Comparison of ENCODE assay signal across 34 cellular contexts in the genomic region with DNA sequence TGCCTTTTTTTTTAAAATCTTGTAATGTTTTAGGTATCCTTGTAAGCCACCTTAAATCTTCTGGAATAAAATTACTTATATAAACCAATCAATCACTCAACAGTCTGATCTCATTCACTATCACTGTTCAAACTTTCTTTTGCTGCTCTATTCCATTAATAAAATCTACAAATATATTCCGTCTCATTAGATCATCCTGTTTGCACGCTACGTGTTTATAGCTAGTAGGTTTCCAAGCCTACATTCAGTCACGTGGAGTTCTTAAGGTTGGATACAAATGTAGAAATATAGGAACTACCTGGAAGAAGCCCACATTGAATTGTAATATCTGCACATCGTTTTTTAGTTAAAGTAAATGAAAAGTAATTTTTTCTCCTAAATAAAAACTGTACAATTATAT.
"Had no signal": no experiment of that assay in that cellular context is flagged by ENCODE, and none has a peak within 500 bp of the region (broad histone marks: within the 10 kb centered on the region; RNA-seq: fewer than 3 reads in every experiment).

No MANE protein-coding gene starts in this region.

- H3K4me3 ChIP-seq: adrenal gland, ascending aorta, breast epithelium, cardiac muscle cell had no signal

- ATAC-seq: activated naive CD4-positive, alpha-beta T cell treated with anti-CD3 and anti-CD28 coated beads, Interleukin-2, amount 50 U/mL, for 72 hours; activated naive CD8-positive, alpha-beta T cell treated with anti-CD3 and anti-CD28 coated beads, Interleukin-2, amount 50 U/mL, for 24 hours; activated T-cell treated with anti-CD3 and anti-CD28 coated beads, Interleukin-2, amount 50 U/mL, for 4 hours; activated T-cell treated with anti-CD3 and anti-CD28 coated beads, Interleukin-2, amount 50 U/mL, for 72 hours; activated T-helper 17 cell treated with anti-CD3 and anti-CD28 coated beads, Interleukin-2, amount 50 U/mL, for 72 hours had no signal

- H3K36me3 ChIP-seq: adrenal gland, ascending aorta, brain microvascular endothelial cell, breast epithelium, cardiac muscle cell had no signal

- H3K4me1 ChIP-seq: adrenal gland, ascending aorta, breast epithelium had no signal

- H3K9me3 ChIP-seq: adrenal gland, ascending aorta, breast epithelium had no signal

- DNase-seq: activated effector memory CD4-positive, alpha-beta T cell treated with anti-CD3 and anti-CD28 coated beads, Interleukin-2, amount 50 U/mL, for 16 hours; activated effector memory CD4-positive, alpha-beta T cell treated with Interleukin-2 at 50 U/mL for 16 hours; activated gamma-delta T cell; activated gamma-delta T cell treated with Interleukin-2 at 50 U/mL for 16 hours; activated naive CD4-positive, alpha-beta T cell; activated naive CD4-positive, alpha-beta T cell treated with anti-CD3 and anti-CD28 coated beads for 36 hours; activated naive CD4-positive, alpha-beta T cell treated with anti-CD3 and anti-CD28 coated beads, Interleukin-2, amount 10 ng/mL, durations not matched to agents 7 days and 5 days; activated naive CD4-positive, alpha-beta T cell treated with anti-CD3 and anti-CD28 coated beads, Interleukin-2, amount 50 U/mL, for 16 hours; activated naive CD4-positive, alpha-beta T cell treated with Interleukin-2 at 50 U/mL for 16 hours; activated naive CD8-positive, alpha-beta T cell treated with anti-CD3 and anti-CD28 coated beads for 36 hours; activated naive CD8-positive, alpha-beta T cell treated with anti-CD3 and anti-CD28 coated beads, Interleukin-2, amount 10 ng/mL, durations not matched to agents 7 days and 5 days; activated naive CD8-positive, alpha-beta T cell treated with anti-CD3 and anti-CD28 coated beads, Interleukin-2, amount 50 U/mL, for 24 hours; activated T-cell treated with anti-CD3 and anti-CD28 coated beads for 4 hours; activated T-cell treated with anti-CD3 and anti-CD28 coated beads, Interleukin-2, amount 50 U/mL, for 1 hour; activated T-cell treated with anti-CD3 and anti-CD28 coated beads, Interleukin-2, amount 50 U/mL, for 24 hours; activated T-cell treated with anti-CD3 and anti-CD28 coated beads, Interleukin-2, amount 50 U/mL, for 4 hours; activated T-cell treated with anti-CD3 and anti-CD28 coated beads, Interleukin-2, amount 50 U/mL, for 48 hours; activated T-cell treated with anti-CD3 and anti-CD28 coated beads, Interleukin-2, amount 50 U/mL, for 72 hours; adrenal gland; amniotic stem cell; amygdala; anterior cingulate cortex; aorta; brain microvascular endothelial cell; caudate nucleus; central memory CD4-positive, alpha-beta T cell; cerebellar nuclear complex had no signal

- FAIRE-seq: astrocyte, bronchial epithelial cell had no signal

- H3K27ac ChIP-seq: adrenal gland, ascending aorta, brain microvascular endothelial cell, breast epithelium, cardiac muscle cell had no signal

- H3K27me3 ChIP-seq: adrenal gland, ascending aorta, brain microvascular endothelial cell, breast epithelium, cardiac muscle cell had no signal
